19 cellular contexts compared by ENCODE assay signal in genomic region chr18:9215221-9215933, GRCh38.
DNase-seq lines count a peak whose midpoint lies in the region; TF ChIP-seq lines count a peak whose summit lies in the region.
"Had no signal": no experiment of that assay in that cellular context is flagged by ENCODE, and none has a peak within 500 bp of the region (broad histone marks: within the 10 kb centered on the region; RNA-seq: fewer than 3 reads in every experiment).

No MANE protein-coding gene starts in this region.

- intact Hi-C loops in ascending aorta (cut with DNase I): no loop called here

- no peak overlapping the region for H3K27ac ChIP-seq in ascending aorta
- H3K27ac ChIP-seq: HL-60 had no signal

- no peak for TF ChIP-seq CTCF in fibroblast of mammary gland (conservative IDR thresholded peaks at IDR 0.05; ENCODE audit: control insufficient read depth, insufficient read depth, low read depth, low read length)
- no peak for TF ChIP-seq CTCF in nephron progenitor cell (IDR thresholded peaks at IDR 0.05)
- no peak for TF ChIP-seq CTCF in ascending aorta (IDR thresholded peaks at IDR 0.05)

- peak overlapping the region; percentile 19 for H3K27ac Mint-ChIP-seq in activated T-cell treated with anti-CD3 and anti-CD28 coated beads, Interleukin-2, amount 50 U/mL, for 24 hours
- peak overlapping the region; percentile 98 for H3K27ac Mint-ChIP-seq in nephron progenitor cell

- peaks cover 90% of the 10 kb centered on the region for H3K36me3 Mint-ChIP-seq in activated T-cell treated with anti-CD3 and anti-CD28 coated beads, Interleukin-2, amount 50 U/mL, for 24 hours (ENCODE audit: low read depth)
- peaks cover 81% of the 10 kb centered on the region for H3K36me3 Mint-ChIP-seq in nephron progenitor cell (ENCODE audit: low read depth)

- no peak overlapping the region for H3K4me3 ChIP-seq in fibroblast of mammary gland (ENCODE audit: control insufficient read depth, low read depth, low read length)
- H3K4me3 ChIP-seq in ascending aorta: no peak overlapping the region

- H3K4me1 ChIP-seq in ascending aorta: no peaks in the 10 kb centered on the region

- peaks cover 13 to 56% of the 10 kb centered on the region in 2 donors for H3K36me3 ChIP-seq in ascending aorta

- no peaks in the 10 kb centered on the region for H3K27me3 ChIP-seq in ascending aorta

- no peaks in the 10 kb centered on the region for H3K9me3 Mint-ChIP-seq in activated T-cell treated with anti-CD3 and anti-CD28 coated beads, Interleukin-2, amount 50 U/mL, for 24 hours
- peaks cover 6% of the 10 kb centered on the region for H3K9me3 Mint-ChIP-seq in nephron progenitor cell
- H3K9me3 Mint-ChIP-seq: CD14-positive monocyte had no signal

- no peaks in the 10 kb centered on the region for H3K9me3 ChIP-seq in ascending aorta

- H3K4me3 Mint-ChIP-seq in activated T-cell treated with anti-CD3 and anti-CD28 coated beads, Interleukin-2, amount 50 U/mL, for 24 hours: no peak overlapping the region
- H3K4me3 Mint-ChIP-seq in nephron progenitor cell: no peak overlapping the region
- H3K4me3 Mint-ChIP-seq: CD14-positive monocyte had no signal

- H3K4me1 Mint-ChIP-seq in activated T-cell treated with anti-CD3 and anti-CD28 coated beads, Interleukin-2, amount 50 U/mL, for 24 hours (ENCODE audit: low read depth): peaks cover 21% of the 10 kb centered on the region
- H3K4me1 Mint-ChIP-seq in nephron progenitor cell: peaks cover 30% of the 10 kb centered on the region

- no peak for DNase-seq in activated T-cell treated with anti-CD3 and anti-CD28 coated beads, Interleukin-2, amount 50 U/mL, for 24 hours
- DNase-seq in activated T-cell treated with anti-CD3 and anti-CD28 coated beads, Interleukin-2, amount 50 U/mL, for 48 hours: no peak
- DNase-seq in NCI-H69 (lab: John Stamatoyannopoulos, UW) (peak; percentile 54), fibroblast of mammary gland (ENCODE audit: low read depth) (peak; percentile 27), nephron progenitor cell (no peak), ascending aorta (ENCODE audit: low spot score in 2 of 2) (no peak), cerebellar nuclear complex (lab: John Stamatoyannopoulos, UW) (no peak)
- DNase-seq in activated CD8-positive, alpha-beta memory T cell treated with anti-CD3 and anti-CD28 coated beads, Interleukin-2, amount 50 U/mL, for 4 hours: no peak
- DNase-seq: 8988T, DMS 273 treated with DMSO at 0.1 percent for 48 hours, GDM1, GOT3, NCI-H1105 treated with DMSO at 0.1 percent for 48 hours, NCI-H187, NCI-H226, NCI-H526 treated with DMSO at 0.1 percent for 48 hours, PC-3 had no signal

- no peaks in the 10 kb centered on the region for H3K27me3 Mint-ChIP-seq in activated T-cell treated with anti-CD3 and anti-CD28 coated beads, Interleukin-2, amount 50 U/mL, for 24 hours
- H3K27me3 Mint-ChIP-seq in nephron progenitor cell (ENCODE audit: low read depth, poor library complexity): no peaks in the 10 kb centered on the region

Comparison
In these comparisons a context has a peak if more than half of its experiments do, and no peak if none do; other contexts are left out.
1. DNase-seq: peak in NCI-H69 (single experiment) and fibroblast of mammary gland (single experiment); none in activated T-cell treated with anti-CD3 and anti-CD28 coated beads, Interleukin-2, amount 50 U/mL, for 24 hours (single experiment), activated T-cell treated with anti-CD3 and anti-CD28 coated beads, Interleukin-2, amount 50 U/mL, for 48 hours (0 of 2), nephron progenitor cell (single experiment), activated CD8-positive, alpha-beta memory T cell treated with anti-CD3 and anti-CD28 coated beads, Interleukin-2, amount 50 U/mL, for 4 hours (single experiment), ascending aorta (0 of 2) and cerebellar nuclear complex (0 of 2).